In the genomic region with DNA sequence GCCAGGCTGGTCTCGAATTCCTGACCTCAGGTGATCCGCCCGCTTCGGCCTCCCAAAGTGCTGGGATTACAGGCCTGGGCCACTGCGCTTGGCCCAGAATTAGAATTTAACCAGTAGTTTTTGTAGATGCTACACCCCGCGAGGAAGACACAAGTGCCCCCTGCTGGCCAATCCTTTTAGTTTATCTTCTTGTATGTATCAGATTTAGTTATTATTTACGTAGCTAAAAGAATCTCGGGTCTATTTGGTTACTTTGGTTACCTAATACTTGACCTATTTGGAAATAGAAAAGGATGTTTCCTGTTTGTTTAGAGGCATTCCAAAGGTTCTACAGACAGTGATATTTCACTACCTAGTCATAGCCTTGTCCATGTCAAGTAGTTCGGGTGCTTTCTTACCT, we compare ENCODE assay signal across 1 cellular context.
TF ChIP-seq lines count a peak whose summit lies in the region.

No MANE protein-coding gene starts in this region.

TF ChIP-seq in HCT116, 20 proteins besides CTCF, POLR2A, EP300 and RAD21 (continued from another document):
- TF ChIP-seq CBX3 (IDR thresholded peaks at IDR 0.05; ENCODE audit: low read depth) = no peak
- TF ChIP-seq TCF7L2 (IDR thresholded peaks at IDR 0.05; ENCODE audit: borderline replicate concordance, extremely low read depth, insufficient read depth, insufficient read length) = no peak
- no peak for TF ChIP-seq YY1 (IDR thresholded peaks at IDR 0.05; ENCODE audit: extremely low read depth, insufficient replicate concordance, low read depth, low read length)
- no peak for TF ChIP-seq EZH2 (IDR thresholded peaks at IDR 0.05)
- TF ChIP-seq, protein P1, sequence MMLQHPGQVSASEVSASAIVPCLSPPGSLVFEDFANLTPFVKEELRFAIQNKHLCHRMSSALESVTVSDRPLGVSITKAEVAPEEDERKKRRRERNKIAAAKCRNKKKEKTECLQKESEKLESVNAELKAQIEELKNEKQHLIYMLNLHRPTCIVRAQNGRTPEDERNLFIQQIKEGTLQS (IDR thresholded peaks at IDR 0.05) = no peak
- TF ChIP-seq, protein P2, sequence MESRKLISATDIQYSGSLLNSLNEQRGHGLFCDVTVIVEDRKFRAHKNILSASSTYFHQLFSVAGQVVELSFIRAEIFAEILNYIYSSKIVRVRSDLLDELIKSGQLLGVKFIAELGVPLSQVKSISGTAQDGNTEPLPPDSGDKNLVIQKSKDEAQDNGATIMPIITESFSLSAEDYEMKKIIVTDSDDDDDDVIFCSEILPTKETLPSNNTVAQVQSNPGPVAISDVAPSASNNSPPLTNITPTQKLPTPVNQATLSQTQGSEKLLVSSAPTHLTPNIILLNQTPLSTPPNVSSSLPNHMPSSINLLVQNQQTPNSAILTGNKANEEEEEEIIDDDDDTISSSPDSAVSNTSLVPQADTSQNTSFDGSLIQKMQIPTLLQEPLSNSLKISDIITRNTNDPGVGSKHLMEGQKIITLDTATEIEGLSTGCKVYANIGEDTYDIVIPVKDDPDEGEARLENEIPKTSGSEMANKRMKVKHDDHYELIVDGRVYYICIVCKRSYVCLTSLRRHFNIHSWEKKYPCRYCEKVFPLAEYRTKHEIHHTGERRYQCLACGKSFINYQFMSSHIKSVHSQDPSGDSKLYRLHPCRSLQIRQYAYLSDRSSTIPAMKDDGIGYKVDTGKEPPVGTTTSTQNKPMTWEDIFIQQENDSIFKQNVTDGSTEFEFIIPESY (IDR thresholded peaks at IDR 0.05; ENCODE audit: extremely low read depth, insufficient replicate concordance, low read length) = no peak
- TF ChIP-seq ZFX (IDR thresholded peaks at IDR 0.05) = no peak
- no peak for TF ChIP-seq CEBPB (IDR thresholded peaks at IDR 0.05; ENCODE audit: low read depth)
- no peak for TF ChIP-seq SIN3A (IDR thresholded peaks at IDR 0.05; ENCODE audit: low read depth)
- no peak for TF ChIP-seq POLR2AphosphoS5 (IDR thresholded peaks at IDR 0.05; ENCODE audit: low read depth, low read length)
- TF ChIP-seq EZH2phosphoT487 (IDR thresholded peaks at IDR 0.05; ENCODE audit: borderline replicate concordance) = no peak
- no peak for TF ChIP-seq SP1 (IDR thresholded peaks at IDR 0.05; ENCODE audit: low read depth)
- TF ChIP-seq ELF1 (IDR thresholded peaks at IDR 0.05; ENCODE audit: borderline replicate concordance, low read depth) = no peak
- TF ChIP-seq ZNF274 (IDR thresholded peaks at IDR 0.05; ENCODE audit: low read depth, low read length) = no peak
- no peak for TF ChIP-seq JUND (IDR thresholded peaks at IDR 0.05)
TF ChIP-seq in HCT116: peak in this region for 0.
